In the genomic region with DNA sequence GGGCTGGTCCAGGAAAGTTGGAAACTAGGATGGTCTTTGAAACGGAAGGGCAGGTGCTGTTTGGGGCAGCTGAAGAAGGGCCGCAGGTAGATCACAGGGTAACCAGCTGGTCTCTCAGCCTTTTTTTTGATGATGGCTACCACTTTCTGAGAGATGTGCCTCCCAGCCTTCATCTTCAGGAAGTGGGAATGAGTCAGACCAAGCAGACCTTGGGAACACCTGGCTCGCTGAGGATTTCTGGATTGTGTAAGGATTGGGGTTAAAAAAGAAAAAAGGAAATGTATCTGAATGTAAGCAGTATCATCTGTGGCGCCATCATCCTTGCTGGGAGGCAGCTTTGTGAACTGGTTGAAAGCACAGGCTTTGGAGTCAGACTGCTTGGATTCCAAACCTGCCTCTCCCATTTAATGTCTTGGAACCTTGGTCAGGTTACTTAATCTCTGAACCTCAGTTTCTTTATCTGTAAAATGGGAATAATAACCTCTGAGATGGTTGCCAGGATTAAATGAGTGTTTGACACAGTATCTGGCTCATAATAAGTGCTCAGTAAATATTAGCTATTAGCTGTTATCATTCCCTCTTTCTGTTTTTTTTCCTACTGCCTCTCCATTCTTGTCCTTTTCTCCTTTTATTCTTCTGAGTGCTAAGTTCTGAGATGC, we compare ENCODE assay signal across 1 cellular context.
TF ChIP-seq lines count a peak whose summit lies in the region.

No MANE protein-coding gene starts in this region.

TF ChIP-seq in HCT116, 20 proteins besides CTCF, POLR2A, EP300 and RAD21:
- TF ChIP-seq CEBPB (IDR thresholded peaks at IDR 0.05; ENCODE audit: low read depth) (peak; percentile 50; the same call in 1 of the 2 replicates), TCF7L2 (IDR thresholded peaks at IDR 0.05; ENCODE audit: borderline replicate concordance, extremely low read depth, insufficient read depth, insufficient read length) (peak; percentile 55), SP1 (IDR thresholded peaks at IDR 0.05; ENCODE audit: low read depth) (no peak), JUND (IDR thresholded peaks at IDR 0.05) (peak; percentile 43), FOSL1 (IDR thresholded peaks at IDR 0.05; ENCODE audit: low read depth) (peak; percentile 50), ZNF274 (IDR thresholded peaks at IDR 0.05; ENCODE audit: low read depth, low read length) (no peak)
